ENCODE assay signal across 1 cellular context in the genomic region with DNA sequence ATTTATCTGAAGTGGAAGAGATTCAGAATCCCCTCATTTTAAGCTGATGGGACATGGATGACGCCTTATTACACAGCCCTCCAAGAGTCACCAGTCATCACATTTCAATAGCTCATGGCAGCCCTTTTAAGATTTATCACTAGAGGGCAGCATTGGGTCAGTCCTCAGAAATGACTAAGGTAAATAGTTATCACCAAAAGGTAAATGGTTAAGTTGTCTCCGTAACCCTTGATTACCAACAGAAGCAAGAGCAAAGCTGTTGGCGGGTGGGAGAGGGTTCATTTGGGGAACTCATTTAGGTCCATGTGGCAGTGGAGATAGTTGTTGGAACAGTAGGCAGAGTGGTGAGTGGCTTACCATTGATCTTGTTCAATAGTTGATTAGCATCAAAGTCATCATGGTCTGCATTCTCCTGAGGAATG.
TF ChIP-seq lines count a peak whose summit lies in the region.

No MANE protein-coding gene starts in this region.

TF ChIP-seq in WTC11, 78 proteins besides CTCF, POLR2A, EP300 and RAD21 (continued from another document):
- TF ChIP-seq, protein P1, sequence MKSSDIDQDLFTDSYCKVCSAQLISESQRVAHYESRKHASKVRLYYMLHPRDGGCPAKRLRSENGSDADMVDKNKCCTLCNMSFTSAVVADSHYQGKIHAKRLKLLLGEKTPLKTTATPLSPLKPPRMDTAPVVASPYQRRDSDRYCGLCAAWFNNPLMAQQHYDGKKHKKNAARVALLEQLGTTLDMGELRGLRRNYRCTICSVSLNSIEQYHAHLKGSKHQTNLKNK (CRISPR knock-in tag; IDR thresholded peaks at IDR 0.05) = no peak
TF ChIP-seq in WTC11: peak in this region for 0.
